In the genomic region with DNA sequence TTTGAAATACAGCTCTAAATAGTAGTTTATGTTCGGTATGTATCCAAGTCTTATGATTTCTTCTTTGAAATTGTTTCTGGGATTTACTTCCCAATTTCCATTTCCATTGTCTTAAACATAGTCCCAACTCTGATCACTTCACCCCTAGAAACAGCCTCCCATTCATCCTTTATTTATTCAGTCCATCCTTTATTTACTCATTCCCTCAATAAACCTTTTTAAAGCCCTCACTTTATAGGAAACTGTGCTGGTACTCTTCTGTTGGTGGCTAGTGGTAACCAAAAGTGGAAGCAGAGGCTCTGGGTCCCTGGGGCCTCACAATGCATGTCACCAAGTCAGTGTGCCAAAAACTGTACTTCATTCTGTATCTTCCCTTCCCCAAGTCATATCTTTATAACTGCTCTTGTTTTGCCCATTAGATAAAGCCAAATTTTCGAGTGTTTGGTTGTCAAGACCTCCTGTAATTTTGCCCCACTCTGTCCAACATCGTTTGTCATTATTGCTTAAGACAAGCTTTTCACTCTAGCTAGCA, we compare ENCODE assay signal across 16 cellular contexts. TPM values are rescaled to one million over a fixed set of nuclear protein-coding genes. Genes with fewer than 3 reads are reported as not detected.
DNase-seq lines count a peak whose midpoint lies in the region; FAIRE-seq and TF ChIP-seq lines count a peak whose summit lies in the region.
"Had no signal": no experiment of that assay in that cellular context is flagged by ENCODE, and none has a peak within 500 bp of the region (broad histone marks: within the 10 kb centered on the region; RNA-seq: fewer than 3 reads in every experiment).

No MANE protein-coding gene starts in this region.

- H3K9me3 ChIP-seq in colonic mucosa: no peaks in the 10 kb centered on the region
- no peaks in the 10 kb centered on the region for H3K9me3 ChIP-seq in transverse colon
- H3K9me3 ChIP-seq: pancreas, stomach had no signal

- FAIRE-seq in D721Med (lab: Jason Lieb, UNC): no peak
- FAIRE-seq: islet of Langerhans, pancreas, small intestine had no signal

- WGBS in transverse colon (ENCODE audit: low coverage in 1 of 2), 2 donors: 46 to 56% methylated on average over 3 of the region's 3 CpGs

- H3K9ac ChIP-seq in colonic mucosa (ENCODE audit: low read depth in 2 of 2, low read length in 2 of 2): no peak overlapping the region

- H3K4me3 Mint-ChIP-seq in activated naive CD4-positive, alpha-beta T cell treated with anti-CD3 and anti-CD28 coated beads, Interleukin-2, amount 10 ng/mL, durations not matched to agents 7 days and 5 days: no peak overlapping the region
- no peak overlapping the region for H3K4me3 Mint-ChIP-seq in activated naive CD4-positive, alpha-beta T cell treated with anti-CD3 and anti-CD28 coated beads for 36 hours

- no peak overlapping the region for H3K4me3 ChIP-seq in colonic mucosa
- H3K4me3 ChIP-seq in transverse colon: no peak overlapping the region
- H3K4me3 ChIP-seq: pancreas, stomach had no signal

- peaks cover 56% of the 10 kb centered on the region for H3K4me1 Mint-ChIP-seq in activated naive CD4-positive, alpha-beta T cell treated with anti-CD3 and anti-CD28 coated beads, Interleukin-2, amount 10 ng/mL, durations not matched to agents 7 days and 5 days
- H3K4me1 Mint-ChIP-seq in activated naive CD4-positive, alpha-beta T cell treated with anti-CD3 and anti-CD28 coated beads for 36 hours (ENCODE audit: low read depth): peaks cover 52% of the 10 kb centered on the region

- no peak for TF ChIP-seq POLR2A in transverse colon (IDR thresholded peaks at IDR 0.05)

- TF ChIP-seq CTCF in colonic mucosa (IDR thresholded peaks at IDR 0.05) (no peak), transverse colon (IDR thresholded peaks at IDR 0.05) (no peak), D721Med (IDR thresholded peaks at IDR 0.05; ENCODE audit: insufficient read depth, missing control alignments) (no peak)

- H3K36me3 ChIP-seq in colonic mucosa (no peaks in the 10 kb centered on the region), transverse colon (no peaks in the 10 kb centered on the region)
- H3K36me3 ChIP-seq: pancreas, stomach had no signal

- peak overlapping the region; percentile 51 for H3K27ac Mint-ChIP-seq in activated naive CD4-positive, alpha-beta T cell treated with anti-CD3 and anti-CD28 coated beads, Interleukin-2, amount 10 ng/mL, durations not matched to agents 7 days and 5 days
- no peak overlapping the region for H3K27ac Mint-ChIP-seq in activated naive CD4-positive, alpha-beta T cell treated with anti-CD3 and anti-CD28 coated beads for 36 hours

- intact Hi-C loops in activated naive CD4-positive, alpha-beta T cell treated with anti-CD3 and anti-CD28 coated beads for 36 hours (cut with micrococcal nuclease): no loop called here
- intact Hi-C loops in colonic mucosa (cut with DNase I) (no loop called here), transverse colon (cut with DNase I; ENCODE audit: low total_unique reads) (no loop called here)

- no peaks in the 10 kb centered on the region for H3K27me3 ChIP-seq in colonic mucosa
- no peaks in the 10 kb centered on the region for H3K27me3 ChIP-seq in transverse colon
- H3K27me3 ChIP-seq: pancreas, stomach had no signal

- peaks cover 6% of the 10 kb centered on the region for H3K27me3 Mint-ChIP-seq in activated naive CD4-positive, alpha-beta T cell treated with anti-CD3 and anti-CD28 coated beads, Interleukin-2, amount 10 ng/mL, durations not matched to agents 7 days and 5 days
- H3K27me3 Mint-ChIP-seq in activated naive CD4-positive, alpha-beta T cell treated with anti-CD3 and anti-CD28 coated beads for 36 hours (ENCODE audit: low read depth): no peaks in the 10 kb centered on the region

- H3K27ac ChIP-seq in colonic mucosa (peak overlapping the region; percentile 37), transverse colon (peak overlapping the region in 3 of 4 donors; percentile 27 to 37 (median 27))
- H3K27ac ChIP-seq: HL-60, pancreas, stomach had no signal

- CTCF ChIA-PET in activated naive CD4-positive, alpha-beta T cell treated with anti-CD3 and anti-CD28 coated beads, Interleukin-2, amount 10 ng/mL, durations not matched to agents 7 days and 5 days (lab: Charles Lee): no interaction called here
- CTCF ChIA-PET in activated naive CD4-positive, alpha-beta T cell treated with anti-CD3 and anti-CD28 coated beads for 36 hours (lab: Charles Lee): interaction anchor here (0.6 to 3.2 kb wide), 2 partner anchors 11 to 13 kb away, joined by 3 to 10 read pairs; no protein-coding TSS in a partner anchor

- TF ChIP-seq EP300 in transverse colon (IDR thresholded peaks at IDR 0.05; ENCODE audit: low read depth): no peak

- no peak for DNase-seq in activated naive CD4-positive, alpha-beta T cell treated with anti-CD3 and anti-CD28 coated beads, Interleukin-2, amount 10 ng/mL, durations not matched to agents 7 days and 5 days
- DNase-seq in activated naive CD4-positive, alpha-beta T cell treated with anti-CD3 and anti-CD28 coated beads for 36 hours: no peak
- DNase-seq in NCI-H345 treated with DMSO at 0.1 percent for 48 hours (lab: John Stamatoyannopoulos, UW; ENCODE audit: unreplicated experiment) (peak; percentile 7), colonic mucosa (no peak), transverse colon (no peak), H4 (ENCODE audit: low spot score) (no peak), NCI-H2227 (lab: John Stamatoyannopoulos, UW; ENCODE audit: unreplicated experiment) (no peak), D721Med (ENCODE audit: insufficient read length, low spot score) (no peak)
- DNase-seq: DMS79 treated with DMSO at 0.1 percent for 48 hours, HCEC 1CT, pancreas, SHP77 treated with DMSO at 0.1 percent for 48 hours, small intestine, stomach had no signal

- H3K9me3 Mint-ChIP-seq in activated naive CD4-positive, alpha-beta T cell treated with anti-CD3 and anti-CD28 coated beads, Interleukin-2, amount 10 ng/mL, durations not matched to agents 7 days and 5 days: no peaks in the 10 kb centered on the region
- no peaks in the 10 kb centered on the region for H3K9me3 Mint-ChIP-seq in activated naive CD4-positive, alpha-beta T cell treated with anti-CD3 and anti-CD28 coated beads for 36 hours

- peaks cover 23% of the 10 kb centered on the region for H3K36me3 Mint-ChIP-seq in activated naive CD4-positive, alpha-beta T cell treated with anti-CD3 and anti-CD28 coated beads, Interleukin-2, amount 10 ng/mL, durations not matched to agents 7 days and 5 days
- peaks cover 4% of the 10 kb centered on the region for H3K36me3 Mint-ChIP-seq in activated naive CD4-positive, alpha-beta T cell treated with anti-CD3 and anti-CD28 coated beads for 36 hours (ENCODE audit: low read depth)

- H3K4me1 ChIP-seq in colonic mucosa (peaks cover 11% of the 10 kb centered on the region), transverse colon (peaks cover 10 to 67% (median 31%) of the 10 kb centered on the region in 4 donors)

- in situ Hi-C loops in transverse colon (cut with MboI; ENCODE audit: low pct_ligation_motif_present in 1 of 4, low pct_unique_long_range_greater_than_20kb in 1 of 4, low sequenced_read_pairs in 3 of 4): loop anchor here in 2 of 4 donors (10.0 to 25.0 kb wide), 2 partner anchors 89 to 96 kb away; no protein-coding TSS in a partner anchor

RNA-seq across cellular contexts. Expression of a gene that starts 3.9 kb away (rescaled TPM):
- total RNA-seq in activated naive CD4-positive, alpha-beta T cell treated with anti-CD3 and anti-CD28 coated beads for 36 hours: 10 to 100 TPM; 29.4 to 33.5 TPM
- 10 to 100 TPM; 24.5 to 30.9 TPM for total RNA-seq in colonic mucosa
- total RNA-seq in transverse colon: 100 to 1,000 TPM in 1 of 4 donors, 10 to 100 TPM in 3; 40.3 to 148 (median 62.2) TPM
- total RNA-seq in H4 (2014; rRNA removed; shearing (Covaris generic)): 8.2 and 9.4 TPM in 2 replicates
